In genomic region chr2:239239607-239240479, GRCh38 we compare ENCODE assay signal across 10 cellular contexts.
DNase-seq lines count a peak whose midpoint lies in the region; ATAC-seq, FAIRE-seq and TF ChIP-seq lines count a peak whose summit lies in the region.
"Had no signal": no experiment of that assay in that cellular context is flagged by ENCODE, and none has a peak within 500 bp of the region (broad histone marks: within the 10 kb centered on the region; RNA-seq: fewer than 3 reads in every experiment).

No MANE protein-coding gene starts in this region.

- TF ChIP-seq CTCF in H1 (IDR thresholded peaks at IDR 0.05; ENCODE audit: control extremely low read depth in 1 of 3, insufficient read depth in 1 of 3, low read depth in 1 of 3, low read length in 3 of 3) (no peak), mucosa of descending colon (IDR thresholded peaks at IDR 0.05) (no peak)

- no peak overlapping the region for H3K18ac ChIP-seq in H1 (ENCODE audit: extremely low read depth, low read length)

- no peak overlapping the region for H2BK120ac ChIP-seq in H1 (replicated peaks; ENCODE audit: low read depth, low read length)

- H4K20me1 ChIP-seq in H1 (replicated peaks in 1 of 2; ENCODE audit: control insufficient read depth in 1 of 2, insufficient read depth in 2 of 2, low read length in 2 of 2), result peaks cover 3 to 6% of the 10 kb centered on the region in 2 experiments

- peak; percentile 7 for ATAC-seq in mucosa of descending colon
- ATAC-seq in HG03457 (IDR thresholded peaks at IDR 0.05; ENCODE audit: unreplicated experiment), result no peak

- H3K27ac ChIP-seq in H1 (ENCODE audit: low read depth, low read length) (no peak overlapping the region), temporal lobe (ENCODE audit: low read depth, low read length) (peak overlapping the region; percentile 96)

- H4K5ac ChIP-seq in H1 (ENCODE audit: insufficient read length, low read depth, low read length), result no peak overlapping the region

- no peak overlapping the region for H3K9ac ChIP-seq in H1 (replicated peaks in 1 of 4; ENCODE audit: extremely low read depth in 1 of 4, low read depth in 3 of 4, low read length in 3 of 4)

- H3K36me3 ChIP-seq in H1 (ENCODE audit: control insufficient read depth in 2 of 4, insufficient read depth in 4 of 4, low read length in 3 of 4), result no peaks in the 10 kb centered on the region; a peak in 1 of 8 replicates
- H3K36me3 ChIP-seq in mucosa of descending colon (ENCODE audit: low read depth), result no peaks in the 10 kb centered on the region

- H3K4me2 ChIP-seq in H1 (ENCODE audit: insufficient read depth in 1 of 2, low read depth in 2 of 2, low read length in 2 of 2), result no peak overlapping the region

- TF ChIP-seq EP300 in H1 (IDR thresholded peaks at IDR 0.05; ENCODE audit: borderline replicate concordance in 1 of 2, low read depth in 2 of 2, low read length in 2 of 2), result no peak

- H2BK5ac ChIP-seq in H1 (ENCODE audit: low read depth, low read length), result no peak overlapping the region

- POLR2A ChIA-PET in H1 (lab: Charles Lee; ENCODE audit: partially characterized antibody), result no interaction called here

- no peak overlapping the region for H2AK5ac ChIP-seq in H1 (ENCODE audit: low read depth, low read length)

- CTCF ChIA-PET in H1 (lab: Charles Lee; ENCODE audit: partially characterized antibody), result interaction anchor here (1.2 kb wide), 1 partner anchor 96 kb away, joined by 5 read pairs; no protein-coding TSS in a partner anchor

- H4K91ac ChIP-seq in H1 (replicated peaks; ENCODE audit: insufficient read length, low read length), result no peak overlapping the region

- peak; percentile 66 for DNase-seq in DMS79 treated with DMSO at 0.1 percent for 48 hours (lab: John Stamatoyannopoulos, UW)
- DNase-seq in DMS79 (lab: John Stamatoyannopoulos, UW), result no peak
- DNase-seq in H1 (ENCODE audit: low read depth in 1 of 2, low spot score in 2 of 2), result no peak
- peak in 1 of 3 donors; percentile 31 for DNase-seq in mucosa of descending colon
- DNase-seq in activated CD4-positive, alpha-beta T cell treated with anti-CD3 and anti-CD28 coated beads for 48 hours, result no peak
- DNase-seq in COR-L47 (lab: John Stamatoyannopoulos, UW), result no peak
- DNase-seq: 8988T, NCI-H226 had no signal

- H3K56ac ChIP-seq in H1 (replicated peaks; ENCODE audit: insufficient read length, low read depth, low read length), result no peak overlapping the region

- no peaks in the 10 kb centered on the region for H3K27me3 ChIP-seq in H1 (replicated peaks in 1 of 4; ENCODE audit: control insufficient read depth in 3 of 4, extremely low read depth in 1 of 4, insufficient read depth in 3 of 4, low read length in 3 of 4)

- H3K23ac ChIP-seq in H1 (ENCODE audit: insufficient read length), result no peak overlapping the region

- H3K79me1 ChIP-seq in H1 (ENCODE audit: low read depth, low read length), result peaks cover 6% of the 10 kb centered on the region; the same call in 1 of the 2 replicates

- no peak for TF ChIP-seq POLR2A in H1 (IDR thresholded peaks at IDR 0.05; ENCODE audit: control extremely low read depth in 1 of 2, low read depth in 2 of 2, low read length in 2 of 2)

- no peak overlapping the region for H2BK15ac ChIP-seq in H1 (ENCODE audit: low read length)

- no peak overlapping the region for H2AFZ ChIP-seq in H1 (ENCODE audit: low read length)

- H3K9me3 ChIP-seq in H1 (ENCODE audit: insufficient read depth in 2 of 2, low read depth in 1 of 2, low read length in 1 of 2), result no peaks in the 10 kb centered on the region
- H3K9me3 ChIP-seq in mucosa of descending colon, result no peaks in the 10 kb centered on the region

- 91% methylated on average over 29 of the region's 30 CpGs; no CpG with 5 or more reads in 1 of the 2 experiments for WGBS in H1 (ENCODE audit: extremely low coverage in 1 of 2, insufficient coverage in 1 of 2, insufficient read length in 1 of 2, insufficient replicate concordance in 2 of 2, low coverage in 1 of 2, low lambda C conversion rate in 2 of 2, missing lambda C conversion rate in 1 of 2), 2 experiments

- no peak for FAIRE-seq in H1 (lab: Jason Lieb, UNC)

- no peak overlapping the region for H3K4ac ChIP-seq in H1 (replicated peaks; ENCODE audit: insufficient read length, low read depth, low read length)

- H3K79me2 ChIP-seq in H1 (ENCODE audit: control insufficient read depth in 1 of 2, insufficient read depth in 2 of 2, low read length in 2 of 2), result peaks cover 2 to 53% of the 10 kb centered on the region in 2 experiments; a peak in 3 of 4 replicates

- H3K14ac ChIP-seq in H1 (ENCODE audit: insufficient read length), result no peak overlapping the region

- H3K4me3 ChIP-seq in H1 (ENCODE audit: extremely low read depth in 1 of 4, insufficient read depth in 2 of 4, low read depth in 3 of 4, low read length in 4 of 4), result no peak overlapping the region
- no peak overlapping the region for H3K4me3 ChIP-seq in mucosa of descending colon

- no peak overlapping the region for H2BK12ac ChIP-seq in H1 (ENCODE audit: low read depth, low read length)

- H3K4me1 ChIP-seq in H1 (replicated peaks in 1 of 4; ENCODE audit: control insufficient read depth in 3 of 4, insufficient read depth in 4 of 4, low read length in 3 of 4), result peaks cover 0 to 2% (median 0%) of the 10 kb centered on the region in 4 experiments; a peak in 1 of 7 replicates
- no peaks in the 10 kb centered on the region for H3K4me1 ChIP-seq in mucosa of descending colon (ENCODE audit: low read depth)

- H2BK20ac ChIP-seq in H1 (ENCODE audit: low read length), result no peak overlapping the region

- intact Hi-C loops in mucosa of descending colon (cut with DNase I, micrococcal nuclease), result no loop called here

- TF ChIP-seq RAD21 in H1 (IDR thresholded peaks at IDR 0.05 in 1 of 2, conservative IDR thresholded peaks at IDR 0.05 in 1 of 2; ENCODE audit: low read depth in 2 of 2, low read length in 2 of 2), result no peak

- H3K23me2 ChIP-seq in H1 (ENCODE audit: low read depth, low read length), result no peaks in the 10 kb centered on the region

- H4K8ac ChIP-seq in H1 (ENCODE audit: extremely low read depth, insufficient read depth, low read length), result peak overlapping the region; percentile 2; the same call in 1 of the 2 replicates
